Comparison of ENCODE assay signal across 8 cellular contexts in the genomic region with DNA sequence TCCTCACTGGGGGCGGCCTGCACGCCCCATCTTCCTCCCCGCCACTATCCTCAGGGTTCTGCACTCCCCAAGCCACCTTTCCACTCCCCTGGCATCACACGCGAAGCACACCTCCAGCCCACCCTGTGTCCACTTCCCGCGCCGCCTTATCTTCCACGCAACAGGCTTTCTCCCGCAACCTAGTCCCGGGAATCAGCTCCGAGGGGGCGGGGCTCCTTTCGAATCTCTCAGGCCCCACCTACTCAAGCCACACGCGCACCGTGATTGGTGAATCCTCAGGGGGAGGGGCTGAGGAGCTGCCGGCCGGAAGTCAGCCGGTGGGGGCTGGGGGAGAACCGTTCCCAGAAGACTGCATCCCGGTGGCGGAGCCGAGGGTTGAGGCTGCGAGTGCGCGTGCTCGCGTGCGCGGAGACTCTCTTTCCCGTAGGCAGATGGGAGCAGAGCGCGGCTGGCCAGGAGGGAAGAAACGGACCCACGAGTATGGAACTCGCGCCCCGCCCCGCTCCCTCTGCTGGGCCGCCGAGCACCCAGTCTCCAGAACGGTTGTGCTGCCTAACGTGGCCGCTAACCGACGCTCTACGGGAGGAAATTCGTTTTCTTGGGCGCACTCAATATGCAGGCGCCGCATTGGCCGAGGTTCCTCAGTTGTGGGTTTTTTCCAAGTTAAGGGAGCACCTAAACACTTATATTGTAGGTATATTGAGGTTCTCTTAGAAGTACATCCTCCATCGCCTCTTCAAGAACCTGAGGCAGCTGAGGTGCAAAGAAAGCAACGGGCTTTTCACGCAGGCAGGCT. TPM values are rescaled to one million over a fixed set of nuclear protein-coding genes. Genes with fewer than 3 reads are reported as not detected.
DNase-seq lines count a peak whose midpoint lies in the region; ATAC-seq and TF ChIP-seq lines count a peak whose summit lies in the region.

A gene (minus strand): TSS at position 194 of the 796 bp plus-strand sequence.

- in situ Hi-C loops in transverse colon (cut with MboI; ENCODE audit: low pct_ligation_motif_present in 1 of 4, low pct_unique_long_range_greater_than_20kb in 1 of 4, low sequenced_read_pairs in 3 of 4) = loop anchor here in 1 of 4 donors (25.0 kb wide), 1 partner anchor 129 kb away; no protein-coding TSS in a partner anchor

- H3K79me2 ChIP-seq in SU-DHL-6 (ENCODE audit: insufficient read depth, low read length) (no peaks in the 10 kb centered on the region), parathyroid adenoma (no peaks in the 10 kb centered on the region)

- H3K9me2 ChIP-seq in SU-DHL-6 (replicated peaks; ENCODE audit: insufficient read depth, low read length) = no peaks in the 10 kb centered on the region

- H3K4me2 ChIP-seq in SU-DHL-6 (ENCODE audit: low read depth, low read length, poor library complexity, severe bottlenecking) (peak within 1 kb of the TSS; percentile 81), parathyroid adenoma (ENCODE audit: low read length) (peak within 1 kb of the TSS; percentile 99)

- TF ChIP-seq CTCF in GM12872 (IDR thresholded peaks at IDR 0.05; ENCODE audit: insufficient read depth, low read depth, low read length) (peak; percentile 50; the same call in 2 of the 3 replicates), SU-DHL-6 (IDR thresholded peaks at IDR 0.05; ENCODE audit: insufficient read depth, low read length, poor library complexity, severe bottlenecking) (no peak), parathyroid adenoma (IDR thresholded peaks at IDR 0.05) (peak; percentile 45), transverse colon (IDR thresholded peaks at IDR 0.05) (peak; percentile 35 to 90 (median 65))

- peak; percentile 96 for DNase-seq in NCI-H128 (lab: John Stamatoyannopoulos, UW; ENCODE audit: unreplicated experiment)
- DNase-seq in activated naive CD8-positive, alpha-beta T cell treated with anti-CD3 and anti-CD28 coated beads, Interleukin-2, amount 50 U/mL, for 16 hours (ENCODE audit: low read depth, low spot score) = peak; percentile 79
- peak; percentile 97 for DNase-seq in Right ventricle myocardium superior
- DNase-seq in transverse colon = peak; percentile 97

- H3K4me1 ChIP-seq in parathyroid adenoma (no peaks in the 10 kb centered on the region), transverse colon (peaks cover 8 to 23% (median 19%) of the 10 kb centered on the region in 4 donors)

- intact Hi-C loops in Right ventricle myocardium superior (cut with DNase I) = no loop called here
- intact Hi-C loops in transverse colon (cut with DNase I; ENCODE audit: low total_unique reads) = loop anchor here (5.0 kb wide), 1 partner anchor 114 kb away; a partner anchor contains a TSS

- H2AFZ ChIP-seq in SU-DHL-6 (ENCODE audit: low read depth, low read length, severe bottlenecking) (peak within 1 kb of the TSS; percentile 90), parathyroid adenoma (peak within 1 kb of the TSS; percentile 89)

- H3K9ac ChIP-seq in SU-DHL-6 (ENCODE audit: low read length) = peak within 1 kb of the TSS; percentile 66
- H3K9ac ChIP-seq in parathyroid adenoma = peak within 1 kb of the TSS; percentile 11

- 1 to 5% methylated on average over 8 to 46 of the region's 56 CpGs for WGBS in transverse colon (ENCODE audit: low coverage in 1 of 2), 2 donors

- H3K27ac ChIP-seq in SU-DHL-6 (ENCODE audit: low read depth, low read length) (peak within 1 kb of the TSS; percentile 46), parathyroid adenoma (peak within 1 kb of the TSS; percentile 79), transverse colon (peak within 1 kb of the TSS; percentile 87 to 96 (median 90))

- TF ChIP-seq EP300 in transverse colon (IDR thresholded peaks at IDR 0.05; ENCODE audit: low read depth) = no peak

- H3F3A ChIP-seq in SU-DHL-6 (ENCODE audit: insufficient read depth) = no peaks in the 10 kb centered on the region; the same call in 1 of the 2 replicates

- peak; percentile 72 for TF ChIP-seq POLR2A in transverse colon (IDR thresholded peaks at IDR 0.05)

- no peaks in the 10 kb centered on the region for H4K20me1 ChIP-seq in SU-DHL-6 (ENCODE audit: low read depth, low read length)

- ATAC-seq in HG02678 (IDR thresholded peaks at IDR 0.05; ENCODE audit: unreplicated experiment) = peak; percentile 96
- ATAC-seq in Right ventricle myocardium superior (ENCODE audit: poor library complexity) = peak; percentile 100

- no peaks in the 10 kb centered on the region for H3K9me3 ChIP-seq in SU-DHL-6 (ENCODE audit: insufficient read depth, low read length)
- no peaks in the 10 kb centered on the region for H3K9me3 ChIP-seq in parathyroid adenoma (ENCODE audit: control insufficient read depth, low read length)
- H3K9me3 ChIP-seq in transverse colon = no peaks in the 10 kb centered on the region

- H3K27me3 ChIP-seq in SU-DHL-6 (ENCODE audit: low read length) (no peaks in the 10 kb centered on the region), parathyroid adenoma (ENCODE audit: control insufficient read depth, insufficient read depth, low read length) (no peaks in the 10 kb centered on the region), transverse colon (no peaks in the 10 kb centered on the region)

- H3K36me3 ChIP-seq in SU-DHL-6 (ENCODE audit: low read length) (no peaks in the 10 kb centered on the region), parathyroid adenoma (ENCODE audit: control insufficient read depth, insufficient read depth, low read length) (no peaks in the 10 kb centered on the region), transverse colon (no peaks in the 10 kb centered on the region)

- H3K4me3 ChIP-seq in SU-DHL-6 (ENCODE audit: insufficient read depth, low read length, poor library complexity, severe bottlenecking) (peak within 1 kb of the TSS; percentile 70), parathyroid adenoma (ENCODE audit: low read depth, low read length) (peak within 1 kb of the TSS; percentile 73), transverse colon (peak within 1 kb of the TSS; percentile 39 to 52 (median 52))

RNA-seq across cellular contexts. Expression of the gene that starts here (rescaled TPM):
- total RNA-seq in Right ventricle myocardium superior (0.73 TPM), transverse colon (10 to 100 TPM in 1 of 4 donors, 1 to 10 TPM in 3; 1.9 to 18.0 (median 4.4) TPM)

Comparison
In these comparisons a context has a peak if more than half of its experiments do, and no peak if none do; other contexts are left out.
1. Peak in every context shown above with its lines: DNase-seq, ATAC-seq, H3K4me3 ChIP-seq and H3K27ac ChIP-seq.
2. Peak in DNase-seq and ATAC-seq in Right ventricle myocardium superior; RNA of the gene not detected or under 1 TPM.